Comparison of ENCODE assay signal across 8 cellular contexts in the genomic region with DNA sequence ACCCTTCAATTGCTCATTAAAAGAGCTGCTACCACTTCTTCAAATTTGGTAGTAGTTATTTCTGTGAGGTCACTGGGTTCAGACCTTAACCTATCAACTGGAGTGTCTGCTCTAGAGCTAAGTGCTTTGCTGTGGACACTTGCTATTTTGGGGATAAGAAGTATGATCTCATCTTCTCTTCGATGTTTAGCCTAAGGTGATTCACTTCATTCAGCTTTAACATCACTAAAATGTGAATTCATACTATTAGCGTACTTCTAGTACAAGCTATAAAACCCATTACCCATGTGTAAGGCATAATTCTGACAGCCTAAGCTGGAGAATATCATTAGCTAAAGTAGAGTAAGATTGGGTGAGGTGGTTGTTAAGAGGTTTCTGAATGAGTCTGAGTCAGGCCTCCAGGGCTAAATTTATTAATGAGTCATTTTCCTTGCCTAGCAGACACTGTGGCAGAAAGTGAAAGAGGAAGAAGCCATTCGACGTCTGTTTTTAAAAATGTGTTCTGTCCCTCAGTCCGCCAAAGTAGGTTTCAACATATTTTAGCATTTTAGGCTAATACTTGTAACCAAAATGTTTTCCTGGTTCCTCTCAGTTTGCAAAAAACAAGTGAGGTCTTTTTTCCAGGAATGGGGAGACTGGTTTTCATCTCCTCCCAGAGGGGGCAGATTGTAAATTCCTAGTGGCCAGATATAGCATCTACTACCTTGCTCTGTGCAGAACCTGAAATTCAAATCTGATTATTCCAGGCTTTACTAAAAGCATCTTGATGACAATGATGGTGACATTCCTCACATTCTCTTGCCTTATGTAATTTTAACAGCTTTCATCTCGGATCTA.
DNase-seq lines count a peak whose midpoint lies in the region; ATAC-seq and TF ChIP-seq lines count a peak whose summit lies in the region.

No MANE protein-coding gene starts in this region.

- H3K4me1 ChIP-seq in upper lobe of right lung, result peaks cover 7% of the 10 kb centered on the region

- peak; percentile 58 for TF ChIP-seq CTCF in brain microvascular endothelial cell (IDR thresholded peaks at IDR 0.05; ENCODE audit: low read depth, low read length, missing control alignments)
- peak; percentile 27 for TF ChIP-seq CTCF in upper lobe of right lung (IDR thresholded peaks at IDR 0.05)

- peak overlapping the region; percentile 84 for H3K27ac ChIP-seq in brain microvascular endothelial cell
- peak overlapping the region; percentile 67 for H3K27ac ChIP-seq in upper lobe of right lung

- H3K27me3 ChIP-seq in brain microvascular endothelial cell (replicated peaks) (no peaks in the 10 kb centered on the region), upper lobe of right lung (no peaks in the 10 kb centered on the region)

- intact Hi-C loops in left colon (cut with DNase I, micrococcal nuclease), result no loop called here
- intact Hi-C loops in upper lobe of right lung (cut with DNase I), result no loop called here

- peak overlapping the region; percentile 36 for H3K4me3 ChIP-seq in brain microvascular endothelial cell (ENCODE audit: low read depth, low read length)
- peak overlapping the region; percentile 9 for H3K4me3 ChIP-seq in upper lobe of right lung

- H3K36me3 ChIP-seq in brain microvascular endothelial cell (replicated peaks) (no peaks in the 10 kb centered on the region), upper lobe of right lung (no peaks in the 10 kb centered on the region)

- in situ Hi-C loops in brain microvascular endothelial cell (cut with HindIII; ENCODE audit: low pct_ligation_motif_present, low sequenced_read_pairs), result no loop called here

- ATAC-seq in GM18508 (IDR thresholded peaks at IDR 0.05; ENCODE audit: insufficient read depth, unreplicated experiment), result peak; percentile 96
- ATAC-seq in HG02840 (IDR thresholded peaks at IDR 0.05; ENCODE audit: low FRiP score, unreplicated experiment), result peak; percentile 98
- ATAC-seq in left colon, result peak; percentile 60
- ATAC-seq in upper lobe of right lung, result peak; percentile 93

- H3K9me3 ChIP-seq in upper lobe of right lung, result no peaks in the 10 kb centered on the region

- peak; percentile 88 for DNase-seq in A172 (ENCODE audit: low spot score)
- DNase-seq in NCI-H82 (lab: John Stamatoyannopoulos, UW), result peak; percentile 50
- peak; percentile 73 for DNase-seq in brain microvascular endothelial cell
- DNase-seq in left colon, result no peak
- DNase-seq in upper lobe of right lung, result no peak
- no peak for DNase-seq in stimulated activated CD4-positive, alpha-beta T cell treated with anti-CD3 and anti-CD28 coated beads, Interleukin-4, amount 100 ng/mL, for 1 hour

Comparison
In these comparisons a context has a peak if more than half of its experiments do, and no peak if none do; other contexts are left out.
1. DNase-seq: peak in A172 (single experiment), NCI-H82 (single experiment) and brain microvascular endothelial cell (single experiment); none in left colon (0 of 2), upper lobe of right lung (single experiment) and stimulated activated CD4-positive, alpha-beta T cell treated with anti-CD3 and anti-CD28 coated beads, Interleukin-4, amount 100 ng/mL, for 1 hour (single experiment).
2. Peak in every context shown above with its lines, with median percentiles within 50 percentile points of each other: ATAC-seq.